8 cellular contexts compared by ENCODE assay signal in genomic region chr17:67996301-67997171, GRCh38. TPM values are rescaled to one million over a fixed set of nuclear protein-coding genes. Genes with fewer than 3 reads are reported as not detected.
DNase-seq lines count a peak whose midpoint lies in the region; ATAC-seq, FAIRE-seq and TF ChIP-seq lines count a peak whose summit lies in the region.
"Not testable (repeated sequence)": the region's sequence is repeated elsewhere in the genome, so short reads cannot be mapped to it uniquely, and the experiment has no call there.

TSS of gene C17orf58 (minus strand) at chr17:67996469. CDS start at chr17:67996198, 271 bp downstream.

- H3K9me3 ChIP-seq in CD4-positive, CD25-positive, alpha-beta regulatory T cell (ENCODE audit: control insufficient read depth in 2 of 2, low read length in 2 of 2); adrenal gland (replicated peaks in 1 of 3); pancreas; suprapubic skin: not testable (repeated sequence)

- WGBS in adrenal gland, 4 donors, result 30 to 41% (median 33%) methylated on average over 22 to 25 of the region's 25 CpGs
- WGBS in pancreas, 2 donors, result 43 to 44% methylated on average over 25 of the region's 25 CpGs
- WGBS in suprapubic skin, result 25% methylated on average over 19 of the region's 25 CpGs

- not testable (repeated sequence) for TF ChIP-seq POLR2A in adrenal gland (IDR thresholded peaks at IDR 0.05); erythroblast (IDR thresholded peaks at IDR 0.05; ENCODE audit: low read length); suprapubic skin (IDR thresholded peaks at IDR 0.05)

- peak within 1 kb of the TSS; percentile 70 for H3K4me3 ChIP-seq in CD4-positive, CD25-positive, alpha-beta regulatory T cell (ENCODE audit: low read depth, low read length)
- H3K4me3 ChIP-seq in adrenal gland, result peak within 1 kb of the TSS; percentile 16 to 84 (median 44)
- H3K4me3 ChIP-seq in pancreas, result peak within 1 kb of the TSS; percentile 32 to 59 (median 45)
- H3K4me3 ChIP-seq in suprapubic skin, result peak within 1 kb of the TSS; percentile 77

- not testable (repeated sequence) for H3K9me3 Mint-ChIP-seq in CD4-positive, CD25-positive, alpha-beta regulatory T cell

- not testable (repeated sequence) for FAIRE-seq in pancreas (lab: Jason Lieb, UNC)

- peaks cover 31% of the 10 kb centered on the region for H3K4me1 ChIP-seq in CD4-positive, CD25-positive, alpha-beta regulatory T cell (ENCODE audit: control insufficient read depth, insufficient read depth, low read length, poor library complexity, severe bottlenecking)
- H3K4me1 ChIP-seq in adrenal gland (replicated peaks in 1 of 2), result peaks cover 15 to 24% of the 10 kb centered on the region in 2 donors
- H3K4me1 ChIP-seq in pancreas, result not testable (repeated sequence)
- H3K4me1 ChIP-seq in suprapubic skin, result peaks cover 35% of the 10 kb centered on the region

- intact Hi-C loops in adrenal gland (cut with DNase I); pancreas (cut with DNase I): not testable (repeated sequence)

- not testable (repeated sequence) for H3K27ac ChIP-seq in CD4-positive, CD25-positive, alpha-beta regulatory T cell (ENCODE audit: insufficient read depth, low read length, poor library complexity, severe bottlenecking)
- H3K27ac ChIP-seq in adrenal gland, result peak within 1 kb of the TSS in 4 of 5 donors; percentile 24 to 94 (median 76)
- H3K27ac ChIP-seq in pancreas, result peak within 1 kb of the TSS in 2 of 4 donors; percentile 41 to 60
- H3K27ac ChIP-seq in suprapubic skin, result peak within 1 kb of the TSS; percentile 25

- H3K4me3 Mint-ChIP-seq in CD4-positive, CD25-positive, alpha-beta regulatory T cell, result peak within 1 kb of the TSS; percentile 78 to 91 (median 85)

- peaks cover 51% of the 10 kb centered on the region for H3K27me3 Mint-ChIP-seq in CD4-positive, CD25-positive, alpha-beta regulatory T cell

- not testable (repeated sequence) for TF ChIP-seq EP300 in suprapubic skin (IDR thresholded peaks at IDR 0.05)

- not testable (repeated sequence) for ATAC-seq in CD4-positive, CD25-positive, alpha-beta regulatory T cell (ENCODE audit: low read depth in 2 of 2); pancreas

- H3K27ac Mint-ChIP-seq in CD4-positive, CD25-positive, alpha-beta regulatory T cell, result peak within 1 kb of the TSS; percentile 8 to 79 (median 12)

- H3K36me3 Mint-ChIP-seq in CD4-positive, CD25-positive, alpha-beta regulatory T cell, result not testable (repeated sequence)

- not testable (repeated sequence) for TF ChIP-seq CTCF in adrenal gland (IDR thresholded peaks at IDR 0.05); pancreas (IDR thresholded peaks at IDR 0.05); suprapubic skin (IDR thresholded peaks at IDR 0.05)

- H3K27me3 ChIP-seq in CD4-positive, CD25-positive, alpha-beta regulatory T cell (ENCODE audit: control insufficient read depth, insufficient read depth, low read length); adrenal gland; pancreas; suprapubic skin: not testable (repeated sequence)

- not testable (repeated sequence) for H3K36me3 ChIP-seq in CD4-positive, CD25-positive, alpha-beta regulatory T cell (ENCODE audit: control insufficient read depth, insufficient read depth, low read length); adrenal gland (replicated peaks in 1 of 2); pancreas; suprapubic skin

- not testable (repeated sequence) for DNase-seq in CD4-positive, CD25-positive, alpha-beta regulatory T cell; HT-29 (ENCODE audit: low spot score); pancreas; suprapubic skin (ENCODE audit: low spot score in 2 of 2)
- DNase-seq in SW480 (ENCODE audit: low spot score) (peak; percentile 13), adrenal gland (peak in 2 of 7 donors; percentile 23 to 54), erythroblast (lab: John Stamatoyannopoulos, UW) (peak; percentile 17 to 41), left kidney (ENCODE audit: low read depth, low spot score) (peak; percentile 51)

- H3K4me1 Mint-ChIP-seq in CD4-positive, CD25-positive, alpha-beta regulatory T cell, result peaks cover 12 to 33% (median 23%) of the 10 kb centered on the region in 4 donors

RNA-seq across cellular contexts. Expression of gene C17orf58, which starts in this region (rescaled TPM):
- total RNA-seq in CD4-positive, CD25-positive, alpha-beta regulatory T cell, result 1.2 TPM
- 1 to 10 TPM in 2 of 4 donors, under 1 TPM in 2; 0.42 to 2.3 (median 1.3) TPM for polyA plus RNA-seq in CD4-positive, CD25-positive, alpha-beta regulatory T cell
- 40.7 and 45.7 TPM in 2 replicates for total RNA-seq in HT-29 (2014; rRNA removed; shearing (Covaris generic))
- total RNA-seq in adrenal gland (10 to 100 TPM in 5 of 8 donors, 1 to 10 TPM in 3; 3.7 to 19.4 (median 11.0) TPM), pancreas (1 to 10 TPM; 3.0 to 8.7 (median 5.5) TPM), suprapubic skin (1 to 10 TPM; 3.4 to 8.0 (median 5.6) TPM)
- polyA plus RNA-seq in adrenal gland (1 to 10 TPM; 6.2 to 9.7 (median 9.1) TPM), pancreas (1 to 10 TPM; 4.8 to 7.5 TPM)
